In genomic region chr15:90209591-90209990, GRCh38 we compare ENCODE assay signal across 12 cellular contexts. TPM values are rescaled to one million over a fixed set of nuclear protein-coding genes. Genes with fewer than 3 reads are reported as not detected.
DNase-seq lines count a peak whose midpoint lies in the region; ATAC-seq and TF ChIP-seq lines count a peak whose summit lies in the region.
"Had no signal": no experiment of that assay in that cellular context is flagged by ENCODE, and none has a peak within 500 bp of the region (broad histone marks: within the 10 kb centered on the region; RNA-seq: fewer than 3 reads in every experiment).

No MANE protein-coding gene starts in this region.

- peaks cover 7 to 33% (median 16%) of the 10 kb centered on the region in 4 donors for H3K4me1 Mint-ChIP-seq in CD4-positive, CD25-positive, alpha-beta regulatory T cell
- H3K4me1 Mint-ChIP-seq in mesothelial cell of epicardium: peaks cover 6% of the 10 kb centered on the region

- peaks cover 19% of the 10 kb centered on the region for H3K36me3 Mint-ChIP-seq in CD4-positive, CD25-positive, alpha-beta regulatory T cell
- peaks cover 6% of the 10 kb centered on the region for H3K36me3 Mint-ChIP-seq in mesothelial cell of epicardium

- no peak overlapping the region for H3K4me3 ChIP-seq in CD4-positive, CD25-positive, alpha-beta regulatory T cell (ENCODE audit: low read depth, low read length)
- no peak overlapping the region for H3K4me3 ChIP-seq in esophagus (ENCODE audit: low read depth in 1 of 2, low read length in 2 of 2)

- no peak for ATAC-seq in CD4-positive, CD25-positive, alpha-beta regulatory T cell (ENCODE audit: low read depth in 2 of 2)
- ATAC-seq in GM18858 (IDR thresholded peaks at IDR 0.05; ENCODE audit: unreplicated experiment): peak; percentile 67
- peak; percentile 54 for ATAC-seq in HG03571 (IDR thresholded peaks at IDR 0.05; ENCODE audit: unreplicated experiment)

- peak overlapping the region in 1 of 4 donors; percentile 33 for H3K4me3 Mint-ChIP-seq in CD4-positive, CD25-positive, alpha-beta regulatory T cell
- no peak overlapping the region for H3K4me3 Mint-ChIP-seq in mesothelial cell of epicardium

- no peaks in the 10 kb centered on the region for H3K27me3 Mint-ChIP-seq in CD4-positive, CD25-positive, alpha-beta regulatory T cell
- H3K27me3 Mint-ChIP-seq in mesothelial cell of epicardium (ENCODE audit: low read depth): no peaks in the 10 kb centered on the region

- H3K9me3 Mint-ChIP-seq in CD4-positive, CD25-positive, alpha-beta regulatory T cell: no peaks in the 10 kb centered on the region
- H3K9me3 Mint-ChIP-seq in mesothelial cell of epicardium: no peaks in the 10 kb centered on the region

- no peaks in the 10 kb centered on the region for H3K36me3 ChIP-seq in CD4-positive, CD25-positive, alpha-beta regulatory T cell (ENCODE audit: control insufficient read depth, insufficient read depth, low read length)
- peaks cover 7 to 28% of the 10 kb centered on the region in 2 donors for H3K36me3 ChIP-seq in esophagus (ENCODE audit: control insufficient read depth in 2 of 2, insufficient read depth in 2 of 2, low read length in 1 of 2)

- no peaks in the 10 kb centered on the region for H3K9me3 ChIP-seq in CD4-positive, CD25-positive, alpha-beta regulatory T cell (ENCODE audit: control insufficient read depth in 2 of 2, low read length in 2 of 2)
- no peaks in the 10 kb centered on the region for H3K9me3 ChIP-seq in esophagus (ENCODE audit: control insufficient read depth in 2 of 2, insufficient read depth in 1 of 2, low read depth in 1 of 2, low read length in 1 of 2)
- H3K9me3 ChIP-seq: SK-N-SH had no signal

- peak overlapping the region; percentile 38 to 84 (median 59) for H3K27ac Mint-ChIP-seq in CD4-positive, CD25-positive, alpha-beta regulatory T cell
- H3K27ac Mint-ChIP-seq in mesothelial cell of epicardium: no peak overlapping the region

- H3K4me1 ChIP-seq in CD4-positive, CD25-positive, alpha-beta regulatory T cell (ENCODE audit: control insufficient read depth, insufficient read depth, low read length, poor library complexity, severe bottlenecking): peaks cover 7% of the 10 kb centered on the region
- H3K4me1 ChIP-seq in esophagus (ENCODE audit: control insufficient read depth in 2 of 2, insufficient read depth in 2 of 2, low read length in 1 of 2): peaks cover 11 to 37% of the 10 kb centered on the region in 2 donors

- peak in 1 of 3 donors; percentile 52 for DNase-seq in CD4-positive, CD25-positive, alpha-beta regulatory T cell
- DNase-seq in SW480 (ENCODE audit: low spot score): no peak
- DNase-seq in NCI-H2227 treated with DMSO at 0.1 percent for 48 hours (lab: John Stamatoyannopoulos, UW): no peak
- DNase-seq in mesothelial cell of epicardium (ENCODE audit: low spot score in 2 of 2, unreplicated experiment in 2 of 2): no peak
- DNase-seq in DMS79 (lab: John Stamatoyannopoulos, UW): no peak
- DNase-seq: DMS 273 treated with DMSO at 0.1 percent for 48 hours, foreskin fibroblast, mesendoderm, SK-N-SH had no signal

- no peak overlapping the region for H3K27ac ChIP-seq in CD4-positive, CD25-positive, alpha-beta regulatory T cell (ENCODE audit: insufficient read depth, low read length, poor library complexity, severe bottlenecking)
- H3K27ac ChIP-seq in esophagus (ENCODE audit: low read depth in 2 of 2, low read length in 1 of 2): peak overlapping the region; percentile 98

- 41 to 60% methylated on average over 9 of the region's 9 CpGs for WGBS in esophagus, 2 donors

- no peak for TF ChIP-seq CTCF in mesothelial cell of epicardium (IDR thresholded peaks at IDR 0.05; ENCODE audit: unreplicated experiment)

- no peaks in the 10 kb centered on the region for H3K27me3 ChIP-seq in CD4-positive, CD25-positive, alpha-beta regulatory T cell (ENCODE audit: control insufficient read depth, insufficient read depth, low read length)
- H3K27me3 ChIP-seq in esophagus (ENCODE audit: control insufficient read depth in 1 of 2, insufficient read depth in 2 of 2, low read length in 2 of 2): no peaks in the 10 kb centered on the region

RNA-seq across cellular contexts. Expression of gene SEMA4B, which starts 8.5 kb away (rescaled TPM):
- total RNA-seq in CD4-positive, CD25-positive, alpha-beta regulatory T cell: 20.2 TPM
- 1 to 10 TPM; 5.1 to 7.3 (median 6.8) TPM for polyA plus RNA-seq in CD4-positive, CD25-positive, alpha-beta regulatory T cell
- polyA plus RNA-seq in esophagus: 100 to 1,000 TPM in 1 of 2 donors, 10 to 100 TPM in 1; 90.5 to 121 TPM
- total RNA-seq in mesothelial cell of epicardium: 32.3 to 37.7 TPM (median 35.4 TPM) in 3 replicates

RNA-seq across cellular contexts. Expression of gene CIB1, which starts 24.1 kb away (rescaled TPM):
- 148 TPM for total RNA-seq in CD4-positive, CD25-positive, alpha-beta regulatory T cell
- polyA plus RNA-seq in CD4-positive, CD25-positive, alpha-beta regulatory T cell: 100 to 1,000 TPM; 185 to 263 (median 222) TPM
- 100 to 1,000 TPM in 1 of 2 donors, 10 to 100 TPM in 1; 88.5 to 121 TPM for polyA plus RNA-seq in esophagus
- 16.9 to 18.1 TPM (median 17.6 TPM) in 3 replicates for total RNA-seq in mesothelial cell of epicardium

RNA-seq across cellular contexts. Expression of gene GDPGP1, which starts 24.4 kb away (rescaled TPM):
- total RNA-seq in CD4-positive, CD25-positive, alpha-beta regulatory T cell: 3.3 TPM
- polyA plus RNA-seq in CD4-positive, CD25-positive, alpha-beta regulatory T cell: 1 to 10 TPM in 2 of 4 donors, under 1 TPM in 2; 0.84 to 1.6 (median 1.1) TPM
- polyA plus RNA-seq in esophagus: 1 to 10 TPM; 2.1 to 2.2 TPM
- 8.0 to 9.2 TPM (median 8.4 TPM) in 3 replicates for total RNA-seq in mesothelial cell of epicardium

RNA-seq across cellular contexts. Expression of gene TTLL13, which starts 39.8 kb away (rescaled TPM):
- total RNA-seq in CD4-positive, CD25-positive, alpha-beta regulatory T cell: 0.25 TPM
- polyA plus RNA-seq in CD4-positive, CD25-positive, alpha-beta regulatory T cell: under 1 TPM in 3 of 4 donors, not detected in 1; 0.13 to 0.64 (median 0.18) TPM
- under 1 TPM; 0.04 to 0.07 TPM for polyA plus RNA-seq in esophagus
- total RNA-seq in mesothelial cell of epicardium: 0.33 to 0.77 TPM (median 0.47 TPM) in 3 replicates

RNA-seq across cellular contexts. Expression of gene NGRN, which starts 55.9 kb away (rescaled TPM):
- 46.6 TPM for total RNA-seq in CD4-positive, CD25-positive, alpha-beta regulatory T cell
- 10 to 100 TPM; 39.0 to 54.1 (median 47.2) TPM for polyA plus RNA-seq in CD4-positive, CD25-positive, alpha-beta regulatory T cell
- 10 to 100 TPM; 25.7 to 36.6 TPM for polyA plus RNA-seq in esophagus
- total RNA-seq in mesothelial cell of epicardium: 91.9 to 93.4 TPM (median 92.8 TPM) in 3 replicates

Comparison
In these comparisons a context has a peak if more than half of its experiments do, and no peak if none do; other contexts are left out.
1. ATAC-seq: peak in GM18858 (single experiment) and HG03571 (single experiment); none in CD4-positive, CD25-positive, alpha-beta regulatory T cell (0 of 2).